Comparison of ENCODE assay signal across 15 cellular contexts in the genomic region with DNA sequence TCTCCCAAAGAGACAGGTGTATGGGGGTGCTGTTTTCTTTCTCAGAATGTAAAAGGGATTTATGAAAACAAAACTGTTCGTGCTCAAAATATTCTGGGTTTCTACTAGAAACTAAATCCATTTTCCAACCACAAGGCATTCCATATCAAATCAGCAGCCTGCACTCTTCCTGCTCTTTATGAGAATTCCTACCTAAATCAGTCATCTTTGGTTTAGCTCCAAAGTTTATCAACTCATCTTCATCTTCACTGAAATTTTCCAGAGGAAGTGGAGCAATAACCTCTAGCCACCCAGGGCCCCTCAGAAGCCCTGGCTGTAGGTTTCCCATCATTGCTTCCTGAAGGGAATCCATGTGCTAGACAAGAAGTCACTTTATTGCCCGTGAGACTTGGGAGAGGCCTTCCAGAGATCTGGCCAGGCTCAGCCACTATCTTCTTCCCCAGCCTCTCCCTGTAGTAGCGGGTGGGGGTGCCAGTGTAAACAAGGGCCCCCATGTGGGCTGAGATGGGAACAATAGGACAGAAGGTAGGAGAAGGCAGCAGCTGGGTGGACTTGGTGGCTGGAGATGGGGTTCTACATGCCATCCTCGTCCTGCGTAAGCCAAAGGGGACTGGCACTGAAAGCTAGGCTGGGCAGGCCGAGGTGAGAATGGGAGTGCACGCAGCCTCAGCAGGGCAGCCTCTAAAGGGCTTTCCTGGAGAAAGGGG. TPM values are rescaled to one million over a fixed set of nuclear protein-coding genes. Genes with fewer than 3 reads are reported as not detected.
DNase-seq lines count a peak whose midpoint lies in the region; ATAC-seq and TF ChIP-seq lines count a peak whose summit lies in the region.
"Had no signal": no experiment of that assay in that cellular context is flagged by ENCODE, and none has a peak within 500 bp of the region (broad histone marks: within the 10 kb centered on the region; RNA-seq: fewer than 3 reads in every experiment).

No MANE protein-coding gene starts in this region.

- H3K36me3 Mint-ChIP-seq in chondrocyte (ENCODE audit: low read depth): peaks cover 3% of the 10 kb centered on the region
- peaks cover 0 to 2% (median under 1%) of the 10 kb centered on the region in 3 donors for H3K36me3 Mint-ChIP-seq in naive thymus-derived CD8-positive, alpha-beta T cell

- DNase-seq in AG09309 (ENCODE audit: low read depth) (peak; percentile 74), H7 (peak; percentile 29), chondrocyte (ENCODE audit: low spot score) (no peak), SKM-1 treated with dmso at 0.1 percent for 144 hours (lab: John Stamatoyannopoulos, UW; ENCODE audit: unreplicated experiment) (no peak), NCI-H2227 (lab: John Stamatoyannopoulos, UW; ENCODE audit: unreplicated experiment) (no peak)
- no peak for DNase-seq in naive thymus-derived CD8-positive, alpha-beta T cell
- DNase-seq in activated CD8-positive, alpha-beta memory T cell treated with anti-CD3 and anti-CD28 coated beads, Interleukin-2, amount 50 U/mL, for 4 hours: no peak
- DNase-seq in stimulated activated CD4-positive, alpha-beta T cell treated with anti-CD3 and anti-CD28 coated beads, Interleukin-4, amount 100 ng/mL, for 1 hour: no peak
- DNase-seq: activated B cell treated with CpG ODN at 0.5 μM for 24 hours; activated T-cell treated with anti-CD3 and anti-CD28 coated beads, Interleukin-2, amount 50 U/mL, for 72 hours; NCI-H1092 treated with DMSO at 0.1 percent for 48 hours; stimulated activated CD4-positive, alpha-beta T cell treated with anti-CD3 and anti-CD28 coated beads, Interleukin-15, amount 100 ng/mL, for 24 hours; stimulated activated CD8-positive, alpha-beta memory T cell treated with anti-CD3 and anti-CD28 coated beads, Interleukin-4, amount 100 ng/mL, for 48 hours had no signal

- TF ChIP-seq CTCF in AG09309 (IDR thresholded peaks at IDR 0.05; ENCODE audit: control insufficient read depth, insufficient read depth, low read depth, low read length, missing control alignments) (no peak), chondrocyte (IDR thresholded peaks at IDR 0.05) (no peak)

- H3K4me3 Mint-ChIP-seq in chondrocyte (ENCODE audit: unreplicated experiment): no peak overlapping the region
- H3K4me3 Mint-ChIP-seq in naive thymus-derived CD8-positive, alpha-beta T cell: no peak overlapping the region
- H3K4me3 Mint-ChIP-seq: activated B cell treated with CpG ODN at 0.5 μM for 24 hours; activated T-cell treated with anti-CD3 and anti-CD28 coated beads, Interleukin-2, amount 50 U/mL, for 72 hours had no signal

- no peaks in the 10 kb centered on the region for H3K9me3 Mint-ChIP-seq in chondrocyte (ENCODE audit: low read depth)
- no peaks in the 10 kb centered on the region for H3K9me3 Mint-ChIP-seq in naive thymus-derived CD8-positive, alpha-beta T cell
- H3K9me3 Mint-ChIP-seq: activated B cell treated with CpG ODN at 0.5 μM for 24 hours; activated T-cell treated with anti-CD3 and anti-CD28 coated beads, Interleukin-2, amount 50 U/mL, for 72 hours had no signal

- POLR2A ChIA-PET in naive thymus-derived CD8-positive, alpha-beta T cell (lab: Charles Lee): interaction anchor here (0.9 kb wide), 1 partner anchor 125 kb away, joined by 3 read pairs; no protein-coding TSS in a partner anchor

- ATAC-seq in naive thymus-derived CD8-positive, alpha-beta T cell: no peak
- ATAC-seq: activated T-cell treated with anti-CD3 and anti-CD28 coated beads, Interleukin-2, amount 50 U/mL, for 72 hours had no signal

- H3K4me3 ChIP-seq in AG09309 (ENCODE audit: control insufficient read depth, low read depth, low read length) (no peak overlapping the region), H7 (ENCODE audit: insufficient read depth, low read depth, low read length) (no peak overlapping the region)
- H3K4me3 ChIP-seq: cardiac muscle cell had no signal

- H3K4me1 Mint-ChIP-seq in chondrocyte (ENCODE audit: low read depth): peaks cover 11% of the 10 kb centered on the region
- H3K4me1 Mint-ChIP-seq in naive thymus-derived CD8-positive, alpha-beta T cell: peaks cover 35 to 56% (median 49%) of the 10 kb centered on the region in 4 donors

- no peaks in the 10 kb centered on the region for H3K27me3 Mint-ChIP-seq in chondrocyte (ENCODE audit: low read depth)
- H3K27me3 Mint-ChIP-seq in naive thymus-derived CD8-positive, alpha-beta T cell: peaks cover 0 to 2% (median 0%) of the 10 kb centered on the region in 5 donors
- H3K27me3 Mint-ChIP-seq: activated B cell treated with CpG ODN at 0.5 μM for 24 hours had no signal

- H3K27me3 ChIP-seq in H7 (ENCODE audit: control insufficient read depth, insufficient read depth, low read length): no peaks in the 10 kb centered on the region
- H3K27me3 ChIP-seq: cardiac muscle cell had no signal

- no peaks in the 10 kb centered on the region for H3K36me3 ChIP-seq in H7 (replicated peaks; ENCODE audit: control insufficient read depth, insufficient read depth, low read length)

- H3K27ac Mint-ChIP-seq in chondrocyte (ENCODE audit: unreplicated experiment): peak overlapping the region; percentile 36
- H3K27ac Mint-ChIP-seq in naive thymus-derived CD8-positive, alpha-beta T cell: peak overlapping the region in 6 of 10 donors; percentile 34 to 96 (median 83)
- H3K27ac Mint-ChIP-seq: activated B cell treated with CpG ODN at 0.5 μM for 24 hours had no signal

RNA-seq across cellular contexts. Expression of a gene that starts 22.0 kb away (rescaled TPM):
- total RNA-seq in H7 (2014; rRNA removed; shearing (Covaris generic)): 0.24 and 0.26 TPM in 2 replicates
- total RNA-seq in chondrocyte: 1.6 TPM in 1 of 3 replicates, not detected in the others
- total RNA-seq in naive thymus-derived CD8-positive, alpha-beta T cell: not detected
- under 1 TPM in 1 of 3 donors, not detected in 2; 0.11 TPM for polyA plus RNA-seq in naive thymus-derived CD8-positive, alpha-beta T cell
- total RNA-seq: activated B cell treated with CpG ODN at 0.5 μM for 24 hours, cardiac muscle cell had no signal
- polyA plus RNA-seq: cardiac muscle cell had no signal

RNA-seq across cellular contexts. Expression of a gene that starts 53.7 kb away (rescaled TPM):
- not detected in 2 replicates for total RNA-seq in H7 (2014; rRNA removed; shearing (Covaris generic))
- not detected in 3 replicates for total RNA-seq in chondrocyte
- not detected for total RNA-seq in naive thymus-derived CD8-positive, alpha-beta T cell
- not detected for polyA plus RNA-seq in naive thymus-derived CD8-positive, alpha-beta T cell
- total RNA-seq: activated B cell treated with CpG ODN at 0.5 μM for 24 hours; activated T-cell treated with anti-CD3 and anti-CD28 coated beads, Interleukin-2, amount 50 U/mL, for 72 hours had no signal
- polyA plus RNA-seq: neural cell had no signal

Comparison
In these comparisons a context has a peak if more than half of its experiments do, and no peak if none do; other contexts are left out.
1. DNase-seq: peak in AG09309 (single experiment) and H7 (single experiment); none in chondrocyte (single experiment), naive thymus-derived CD8-positive, alpha-beta T cell (0 of 10), activated CD8-positive, alpha-beta memory T cell treated with anti-CD3 and anti-CD28 coated beads, Interleukin-2, amount 50 U/mL, for 4 hours (single experiment), stimulated activated CD4-positive, alpha-beta T cell treated with anti-CD3 and anti-CD28 coated beads, Interleukin-4, amount 100 ng/mL, for 1 hour (single experiment), SKM-1 treated with dmso at 0.1 percent for 144 hours (single experiment) and NCI-H2227 (single experiment).